In genomic region chr6:137536104-137536773, GRCh38 we compare ENCODE assay signal across 24 cellular contexts. TPM values are rescaled to one million over a fixed set of nuclear protein-coding genes. Genes with fewer than 3 reads are reported as not detected.
A peak's percentile ranks its signal among the peaks of the same experiment; 100 is the strongest.
DNase-seq lines count a peak whose midpoint lies in the region; ATAC-seq and TF ChIP-seq lines count a peak whose summit lies in the region.
"Had no signal": no experiment of that assay in that cellular context is flagged by ENCODE, and none has a peak within 500 bp of the region (broad histone marks: within the 10 kb centered on the region; RNA-seq: fewer than 3 reads in every experiment).

No MANE protein-coding gene starts in this region.

- CTCF ChIA-PET in activated CD4-positive, alpha-beta T cell treated with anti-CD3 and anti-CD28 coated beads, Interleukin-2, amount 10 ng/mL, durations not matched to agents 7 days and 5 days (lab: Charles Lee), result interaction anchor here (0.8 to 2.2 kb wide), 2 partner anchors 9 to 23 kb away, joined by 3 to 7 read pairs; no protein-coding TSS in a partner anchor
- CTCF ChIA-PET in CD4-positive, alpha-beta T cell (lab: Charles Lee), result no interaction called here

- no peaks in the 10 kb centered on the region for H3K27me3 ChIP-seq in CD4-positive, alpha-beta T cell (ENCODE audit: control insufficient read depth, insufficient read depth, low read length)
- H3K27me3 ChIP-seq: BLaER1, Peyer's patch had no signal

- POLR2A ChIA-PET in activated CD4-positive, alpha-beta T cell treated with anti-CD3 and anti-CD28 coated beads, Interleukin-2, amount 10 ng/mL, durations not matched to agents 7 days and 5 days (lab: Charles Lee), result no interaction called here
- POLR2A ChIA-PET in CD4-positive, alpha-beta T cell (lab: Charles Lee), result interaction anchor here (0.8 to 1.6 kb wide), 4 partner anchors 20 to 53 kb away, joined by 3 to 5 read pairs (median 4); partner anchors contain the start of gene OLIG3

- intact Hi-C loops in CD4-positive, alpha-beta T cell (cut with DNase I, micrococcal nuclease), result no loop called here
- intact Hi-C loops in posterior cingulate gyrus (cut with DNase I), result no loop called here

- H3K27ac ChIP-seq in CD4-positive, alpha-beta T cell (ENCODE audit: low read depth, low read length), result no peak overlapping the region
- H3K27ac ChIP-seq: BLaER1, Peyer's patch had no signal

- no peaks in the 10 kb centered on the region for H3K9me3 ChIP-seq in CD4-positive, alpha-beta T cell (ENCODE audit: control insufficient read depth, low read length)
- no peaks in the 10 kb centered on the region for H3K9me3 ChIP-seq in T-helper 17 cell (ENCODE audit: control insufficient read depth, low read length, poor library complexity, severe bottlenecking)
- H3K9me3 ChIP-seq: BLaER1, Peyer's patch had no signal

- peaks cover 5% of the 10 kb centered on the region for H3K4me1 Mint-ChIP-seq in activated CD4-positive, alpha-beta T cell treated with anti-CD3 and anti-CD28 coated beads, Interleukin-2, amount 10 ng/mL, durations not matched to agents 7 days and 5 days
- no peaks in the 10 kb centered on the region for H3K4me1 Mint-ChIP-seq in CD4-positive, alpha-beta T cell (ENCODE audit: low read depth)
- no peaks in the 10 kb centered on the region for H3K4me1 Mint-ChIP-seq in T-helper 17 cell
- no peaks in the 10 kb centered on the region for H3K4me1 Mint-ChIP-seq in central memory CD8-positive, alpha-beta T cell

- peaks cover 13% of the 10 kb centered on the region for H3K9me3 Mint-ChIP-seq in activated CD4-positive, alpha-beta T cell treated with anti-CD3 and anti-CD28 coated beads, Interleukin-2, amount 10 ng/mL, durations not matched to agents 7 days and 5 days
- H3K9me3 Mint-ChIP-seq in CD4-positive, alpha-beta T cell, result no peaks in the 10 kb centered on the region
- no peaks in the 10 kb centered on the region for H3K9me3 Mint-ChIP-seq in central memory CD8-positive, alpha-beta T cell

- peaks cover 27% of the 10 kb centered on the region for H3K36me3 Mint-ChIP-seq in activated CD4-positive, alpha-beta T cell treated with anti-CD3 and anti-CD28 coated beads, Interleukin-2, amount 10 ng/mL, durations not matched to agents 7 days and 5 days (ENCODE audit: low read depth)
- no peaks in the 10 kb centered on the region for H3K36me3 Mint-ChIP-seq in CD4-positive, alpha-beta T cell (ENCODE audit: low read depth)
- H3K36me3 Mint-ChIP-seq in T-helper 17 cell (ENCODE audit: low read depth), result no peaks in the 10 kb centered on the region
- H3K36me3 Mint-ChIP-seq in central memory CD8-positive, alpha-beta T cell (ENCODE audit: insufficient read depth), result no peaks in the 10 kb centered on the region

- no peak for TF ChIP-seq CTCF in CD4-positive, alpha-beta T cell (IDR thresholded peaks at IDR 0.05)

- peak; percentile 88 for ATAC-seq in CD4-positive, alpha-beta T cell (ENCODE audit: poor library complexity)
- ATAC-seq in T-helper 17 cell, result peak; percentile 99
- peak; percentile 98 for ATAC-seq in central memory CD8-positive, alpha-beta T cell (replicated peaks; ENCODE audit: extremely low read depth, poor library complexity, severe bottlenecking)
- ATAC-seq: esophagus mucosa had no signal

- H3K27ac Mint-ChIP-seq in activated CD4-positive, alpha-beta T cell treated with anti-CD3 and anti-CD28 coated beads, Interleukin-2, amount 10 ng/mL, durations not matched to agents 7 days and 5 days, result no peak overlapping the region
- no peak overlapping the region for H3K27ac Mint-ChIP-seq in CD4-positive, alpha-beta T cell
- H3K27ac Mint-ChIP-seq in T-helper 17 cell, result no peak overlapping the region
- no peak overlapping the region for H3K27ac Mint-ChIP-seq in central memory CD8-positive, alpha-beta T cell (ENCODE audit: low read depth)

- H3K27me3 Mint-ChIP-seq in activated CD4-positive, alpha-beta T cell treated with anti-CD3 and anti-CD28 coated beads, Interleukin-2, amount 10 ng/mL, durations not matched to agents 7 days and 5 days, result peaks cover 4% of the 10 kb centered on the region
- H3K27me3 Mint-ChIP-seq in CD4-positive, alpha-beta T cell, result peaks cover 12% of the 10 kb centered on the region
- H3K27me3 Mint-ChIP-seq in T-helper 17 cell, result peaks cover 4% of the 10 kb centered on the region
- H3K27me3 Mint-ChIP-seq in central memory CD8-positive, alpha-beta T cell, result peaks cover 18% of the 10 kb centered on the region

- H3K4me3 Mint-ChIP-seq in activated CD4-positive, alpha-beta T cell treated with anti-CD3 and anti-CD28 coated beads, Interleukin-2, amount 10 ng/mL, durations not matched to agents 7 days and 5 days, result no peak overlapping the region
- H3K4me3 Mint-ChIP-seq in CD4-positive, alpha-beta T cell, result no peak overlapping the region
- H3K4me3 Mint-ChIP-seq in T-helper 17 cell, result no peak overlapping the region
- no peak overlapping the region for H3K4me3 Mint-ChIP-seq in central memory CD8-positive, alpha-beta T cell

- peak; percentile 67 for DNase-seq in activated CD4-positive, alpha-beta T cell treated with anti-CD3 and anti-CD28 coated beads, Interleukin-2, amount 10 ng/mL, durations not matched to agents 7 days and 5 days
- no peak for DNase-seq in activated CD4-positive, alpha-beta T cell treated with anti-CD3 and anti-CD28 coated beads for 4 hours
- peak in 3 of 10 experiments; percentile 10 to 42 (median 21) for DNase-seq in CD4-positive, alpha-beta T cell
- DNase-seq in T-helper 17 cell (peak in 1 of 3 donors; percentile 8), posterior cingulate gyrus (no peak), nucleus accumbens (lab: John Stamatoyannopoulos, UW) (no peak), NCI-H69 (lab: John Stamatoyannopoulos, UW) (no peak)
- peak in 1 of 2 donors; percentile 14 for DNase-seq in central memory CD8-positive, alpha-beta T cell (ENCODE audit: low spot score in 2 of 2)
- DNase-seq: effector CD4-positive, alpha-beta T cell; islet precursor cell; Kasumi-1; NCI-H1048; NCI-H2081; NCI-H446 treated with DMSO at 0.1 percent for 48 hours; NK-92 treated with Interleukin-12 subunit alpha and Interleukin-12 subunit beta, amount 100 ng/mL, for 24 hours; Peyer's patch; small intestine; substantia nigra had no signal

RNA-seq across cellular contexts. Expression of gene OLIG3, which starts 42.0 kb away (rescaled TPM):
- total RNA-seq in activated CD4-positive, alpha-beta T cell treated with anti-CD3 and anti-CD28 coated beads, Interleukin-2, amount 10 ng/mL, durations not matched to agents 7 days and 5 days, result not detected
- total RNA-seq in CD4-positive, alpha-beta T cell, result not detected
- total RNA-seq in T-helper 17 cell, result under 1 TPM in 1 of 2 donors, not detected in 1; 0.12 TPM
- total RNA-seq: A673, esophagus mucosa, frontal cortex, Peyer's patch, SK-MEL-5, urinary bladder had no signal
